4 cellular contexts compared by ENCODE assay signal in genomic region chr7:144203086-144203485, GRCh38. TPM values are rescaled to one million over a fixed set of nuclear protein-coding genes. Genes with fewer than 3 reads are reported as not detected.
"Had no signal": no experiment of that assay in that cellular context is flagged by ENCODE, and none has a peak within 500 bp of the region (broad histone marks: within the 10 kb centered on the region; RNA-seq: fewer than 3 reads in every experiment).

No MANE protein-coding gene starts in this region.

RNA-seq across cellular contexts. Expression of gene ARHGEF35, which starts 7.5 kb away (rescaled TPM):
- total RNA-seq: M059J, MCF 10A had no signal

RNA-seq across cellular contexts. Expression of gene CTAGE4, which starts 19.8 kb away (rescaled TPM):
- total RNA-seq: LHCN-M2 had no signal

RNA-seq across cellular contexts. Expression of gene OR2A42, which starts 36.3 kb away (rescaled TPM):
- total RNA-seq: LHCN-M2, M059J, MCF 10A, NCI-H460 had no signal
